7 cellular contexts compared by ENCODE assay signal in genomic region chr17:41738077-41738800, GRCh38. TPM values are rescaled to one million over a fixed set of nuclear protein-coding genes. Genes with fewer than 3 reads are reported as not detected.
A peak's percentile ranks its signal among the peaks of the same experiment; 100 is the strongest.
DNase-seq lines count a peak whose midpoint lies in the region; ATAC-seq and TF ChIP-seq lines count a peak whose summit lies in the region.

No MANE protein-coding gene starts in this region.

- H3K27ac ChIP-seq in KOPT-K1 (ENCODE audit: low read depth, low read length, poor library complexity, severe bottlenecking) = peak overlapping the region; percentile 21

- peak overlapping the region; percentile 57 for H3K27ac Mint-ChIP-seq in neural crest cell (ENCODE audit: unreplicated experiment)
- peak overlapping the region; percentile 17 to 88 for H3K27ac Mint-ChIP-seq in stimulated activated naive CD8-positive, alpha-beta T cell treated with anti-CD3 and anti-CD28 coated beads, Interleukin-15, amount 100 ng/mL, for 72 hours

- no peak overlapping the region for H3K4me3 ChIP-seq in fibroblast of the aortic adventitia (ENCODE audit: low read depth, low read length)

- peaks cover 14% of the 10 kb centered on the region for H3K4me1 Mint-ChIP-seq in neural crest cell
- H3K4me1 Mint-ChIP-seq in stimulated activated naive CD8-positive, alpha-beta T cell treated with anti-CD3 and anti-CD28 coated beads, Interleukin-15, amount 100 ng/mL, for 72 hours = peaks cover 28% of the 10 kb centered on the region

- H3K9me3 Mint-ChIP-seq in neural crest cell = no peaks in the 10 kb centered on the region
- no peaks in the 10 kb centered on the region for H3K9me3 Mint-ChIP-seq in stimulated activated naive CD8-positive, alpha-beta T cell treated with anti-CD3 and anti-CD28 coated beads, Interleukin-15, amount 100 ng/mL, for 72 hours

- H3K36me3 ChIP-seq in KOPT-K1 (ENCODE audit: insufficient read depth, low read length) = no peaks in the 10 kb centered on the region

- DNase-seq in RPMI7951 (ENCODE audit: low read depth) (peak; percentile 67), activated T-helper 1 cell treated with Interleukin-2 at 50 U/mL for 16 hours (ENCODE audit: low read depth) (peak; percentile 63), fibroblast of the aortic adventitia (ENCODE audit: low read depth) (peak; percentile 77), neural crest cell (ENCODE audit: low read depth, low spot score) (peak; percentile 87)
- DNase-seq in stimulated activated naive CD8-positive, alpha-beta T cell treated with anti-CD3 and anti-CD28 coated beads, Interleukin-15, amount 100 ng/mL, for 72 hours = peak; percentile 82 to 86

- H3K4me3 Mint-ChIP-seq in neural crest cell = peak overlapping the region; percentile 81
- no peak overlapping the region for H3K4me3 Mint-ChIP-seq in stimulated activated naive CD8-positive, alpha-beta T cell treated with anti-CD3 and anti-CD28 coated beads, Interleukin-15, amount 100 ng/mL, for 72 hours

- peak; percentile 94 for ATAC-seq in stimulated activated naive CD8-positive, alpha-beta T cell treated with anti-CD3 and anti-CD28 coated beads, Interleukin-15, amount 100 ng/mL, for 72 hours

- H3K9me3 ChIP-seq in KOPT-K1 (ENCODE audit: insufficient read depth, low read length, poor library complexity, severe bottlenecking) = no peaks in the 10 kb centered on the region

- peak; percentile 96 for TF ChIP-seq CTCF in GM12874 (IDR thresholded peaks at IDR 0.05; ENCODE audit: insufficient read depth, low read depth, low read length)
- peak; percentile 97 for TF ChIP-seq CTCF in fibroblast of the aortic adventitia (IDR thresholded peaks at IDR 0.05; ENCODE audit: insufficient read depth, low read length)
- TF ChIP-seq CTCF in neural crest cell (conservative IDR thresholded peaks at IDR 0.05) = peak; percentile 98

- H3K36me3 Mint-ChIP-seq in neural crest cell (ENCODE audit: low read depth) = no peaks in the 10 kb centered on the region

- H3K27me3 Mint-ChIP-seq in neural crest cell (ENCODE audit: low read depth) = peaks cover 49% of the 10 kb centered on the region
- H3K27me3 Mint-ChIP-seq in stimulated activated naive CD8-positive, alpha-beta T cell treated with anti-CD3 and anti-CD28 coated beads, Interleukin-15, amount 100 ng/mL, for 72 hours = peaks cover 47% of the 10 kb centered on the region

RNA-seq across cellular contexts. Expression of gene HAP1, which starts 3.8 kb away (rescaled TPM):
- total RNA-seq in RPMI7951 (2014; rRNA removed; shearing (Covaris generic)) = not detected in 2 replicates
- total RNA-seq in fibroblast of the aortic adventitia (ENCODE audit: low replicate concordance) = under 0.01 TPM in 1 of 2 replicates, not detected in the other
- 1.5 and 1.6 TPM in 2 replicates for total RNA-seq in neural crest cell

RNA-seq across cellular contexts. Expression of gene GAST, which starts 26.1 kb away (rescaled TPM):
- total RNA-seq in RPMI7951 (2014; rRNA removed; shearing (Covaris generic)) = not detected in 2 replicates
- total RNA-seq in fibroblast of the aortic adventitia (ENCODE audit: low replicate concordance) = not detected in 2 replicates
- not detected in 2 replicates for total RNA-seq in neural crest cell

RNA-seq across cellular contexts. Expression of gene JUP, which starts 48.3 kb away (rescaled TPM):
- total RNA-seq in RPMI7951 (2014; rRNA removed; shearing (Covaris generic)) = 27.5 and 37.2 TPM in 2 replicates
- total RNA-seq in fibroblast of the aortic adventitia (ENCODE audit: low replicate concordance) = 4.7 and 8.9 TPM in 2 replicates
- 20.6 and 23.5 TPM in 2 replicates for total RNA-seq in neural crest cell

RNA-seq across cellular contexts. Expression of gene EIF1, which starts 49.6 kb away (rescaled TPM):
- total RNA-seq in RPMI7951 (2014; rRNA removed; shearing (Covaris generic)) = 43.2 and 47.6 TPM in 2 replicates
- total RNA-seq in fibroblast of the aortic adventitia (ENCODE audit: low replicate concordance) = 99.7 and 102 TPM in 2 replicates
- total RNA-seq in neural crest cell = 617 and 620 TPM in 2 replicates
